35 cellular contexts compared by ENCODE assay signal in the genomic region with DNA sequence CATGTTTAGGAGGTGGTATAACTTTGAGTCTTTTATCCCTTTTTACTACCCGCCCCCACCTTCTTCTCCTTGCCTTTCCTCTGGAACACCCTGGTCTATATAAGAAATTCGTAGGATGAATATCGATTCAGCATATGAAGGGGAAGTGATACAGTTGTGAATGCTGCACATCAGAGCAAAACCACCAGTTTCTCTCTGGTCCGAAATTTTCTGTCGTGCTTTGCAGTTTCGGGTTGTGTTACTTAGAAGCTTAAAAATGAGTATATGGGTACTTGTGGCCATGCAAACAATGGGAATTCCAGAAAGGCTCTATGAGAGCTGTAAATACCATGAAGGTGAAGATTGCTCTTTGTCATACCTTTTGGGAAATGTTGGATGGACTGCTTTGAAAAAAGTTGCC.
"Had no signal": no experiment of that assay in that cellular context is flagged by ENCODE, and none has a peak within 500 bp of the region (broad histone marks: within the 10 kb centered on the region; RNA-seq: fewer than 3 reads in every experiment).

No MANE protein-coding gene starts in this region.

- FAIRE-seq: astrocyte had no signal

- ATAC-seq: activated CD8-positive, alpha-beta memory T cell treated with anti-CD3 and anti-CD28 coated beads, Interleukin-2, amount 10 ng/mL, durations not matched to agents 7 days and 5 days; activated naive CD4-positive, alpha-beta T cell treated with anti-CD3 and anti-CD28 coated beads, Interleukin-2, amount 50 U/mL, for 72 hours; activated T-cell treated with anti-CD3 and anti-CD28 coated beads, Interleukin-2, amount 50 U/mL, for 72 hours; activated T-helper 17 cell treated with anti-CD3 and anti-CD28 coated beads, Interleukin-2, amount 50 U/mL, for 72 hours; body of pancreas; Panc1 had no signal

- H3K9me3 ChIP-seq: adrenal gland, body of pancreas, SJSA1 had no signal

- H3K4me1 ChIP-seq: adrenal gland, body of pancreas, breast epithelium, SJSA1 had no signal

- H3K4me3 ChIP-seq: adrenal gland, body of pancreas, breast epithelium, MG63, SJSA1 had no signal

- H3K36me3 ChIP-seq: adrenal gland, breast epithelium, MG63, SJSA1, WERI-Rb-1 had no signal

- DNase-seq: activated CD4-positive, alpha-beta memory T cell treated with anti-CD3 and anti-CD28 coated beads, Interleukin-2, amount 10 ng/mL, durations not matched to agents 7 days and 5 days; activated CD4-positive, alpha-beta T cell treated with anti-CD3 and anti-CD28 coated beads for 1 hour; activated CD4-positive, alpha-beta T cell treated with anti-CD3 and anti-CD28 coated beads for 48 hours; activated CD4-positive, CD25-positive, alpha-beta regulatory T cell; activated CD8-positive, alpha-beta memory T cell treated with anti-CD3 and anti-CD28 coated beads for 24 hours; activated CD8-positive, alpha-beta memory T cell treated with anti-CD3 and anti-CD28 coated beads, Interleukin-2, amount 10 ng/mL, durations not matched to agents 7 days and 5 days; activated CD8-positive, alpha-beta memory T cell treated with anti-CD3 and anti-CD28 coated beads, Interleukin-2, amount 50 U/mL, for 48 hours; activated effector memory CD4-positive, alpha-beta T cell treated with anti-CD3 and anti-CD28 coated beads, Interleukin-2, amount 50 U/mL, for 16 hours; activated naive CD4-positive, alpha-beta T cell; activated T-cell treated with anti-CD3 and anti-CD28 coated beads, Interleukin-2, amount 50 U/mL, for 72 hours; adrenal gland; body of pancreas; Kasumi-1; KBM-7; MG63; MV-4-11; NCI-H1092; NCI-H1436 treated with DMSO at 0.1 percent for 48 hours; NCI-H1694 treated with DMSO at 0.1 percent for 48 hours; NCI-H2029; NCI-H510A; NCI-H526; NCI-H748 treated with DMSO at 0.1 percent for 48 hours; OCI-M1; SHP77 treated with DMSO at 0.1 percent for 48 hours; SW 1271; T-helper 1 cell; T1000; WERI-Rb-1 had no signal

- H3K27ac ChIP-seq: adrenal gland, body of pancreas, breast epithelium, SJSA1, WERI-Rb-1 had no signal

- H3K27me3 ChIP-seq: adrenal gland, body of pancreas, breast epithelium, MG63, SJSA1 had no signal
